Comparison of ENCODE assay signal across 9 cellular contexts in genomic region chr7:27102578-27103442, GRCh38. TPM values are rescaled to one million over a fixed set of nuclear protein-coding genes. Genes with fewer than 3 reads are reported as not detected.
A peak's percentile ranks its signal among the peaks of the same experiment; 100 is the strongest.
DNase-seq lines count a peak whose midpoint lies in the region; ATAC-seq and TF ChIP-seq lines count a peak whose summit lies in the region.
"Had no signal": no experiment of that assay in that cellular context is flagged by ENCODE, and none has a peak within 500 bp of the region (broad histone marks: within the 10 kb centered on the region; RNA-seq: fewer than 3 reads in every experiment).

Gene HOXA2 (minus strand): TSS chr7:27102683. CDS start chr7:27102500, 183 bp downstream.

- H3K27me3 Mint-ChIP-seq in activated T-cell treated with anti-CD3 and anti-CD28 coated beads, Interleukin-2, amount 50 U/mL, for 24 hours: peaks cover 83% of the 10 kb centered on the region

- H3K27ac ChIP-seq in mesodermal cell (ENCODE audit: low read depth, low read length, severe bottlenecking) (peak within 1 kb of the TSS; percentile 80), transverse colon (peak within 1 kb of the TSS; percentile 90 to 96 (median 92))

- H3K4me1 ChIP-seq in mesodermal cell (ENCODE audit: control insufficient read depth, insufficient read depth, low read length, poor library complexity, severe bottlenecking) (peaks cover 13% of the 10 kb centered on the region), transverse colon (peaks cover 10 to 86% (median 38%) of the 10 kb centered on the region in 4 donors)

- H3K27ac Mint-ChIP-seq in activated T-cell treated with anti-CD3 and anti-CD28 coated beads, Interleukin-2, amount 50 U/mL, for 24 hours: no peak within 1 kb of the TSS

- H3K4me3 ChIP-seq in mesodermal cell (ENCODE audit: extremely low read depth, insufficient read depth, low read length, poor library complexity, severe bottlenecking) (peak within 1 kb of the TSS; percentile 33), transverse colon (peak within 1 kb of the TSS; percentile 12 to 49 (median 38))

- in situ Hi-C loops in transverse colon (cut with MboI; ENCODE audit: low pct_ligation_motif_present in 1 of 4, low pct_unique_long_range_greater_than_20kb in 1 of 4, low sequenced_read_pairs in 3 of 4): no loop called here

- no peaks in the 10 kb centered on the region for H3K27me3 ChIP-seq in transverse colon

- WGBS in mesodermal cell (ENCODE audit: insufficient coverage in 2 of 2), 2 experiments: 5 to 6% methylated on average over 11 to 12 of the region's 29 CpGs
- WGBS in transverse colon (ENCODE audit: low coverage in 1 of 2), 2 donors: 22 to 35% methylated on average over 6 to 29 of the region's 29 CpGs

- H3K4me1 Mint-ChIP-seq in activated T-cell treated with anti-CD3 and anti-CD28 coated beads, Interleukin-2, amount 50 U/mL, for 24 hours (ENCODE audit: low read depth): peaks cover 26% of the 10 kb centered on the region

- H3K9me3 ChIP-seq in mesodermal cell (ENCODE audit: control insufficient read depth, low read length): no peaks in the 10 kb centered on the region
- no peaks in the 10 kb centered on the region for H3K9me3 ChIP-seq in transverse colon

- no peak for TF ChIP-seq EP300 in transverse colon (IDR thresholded peaks at IDR 0.05; ENCODE audit: low read depth)

- intact Hi-C loops in transverse colon (cut with DNase I; ENCODE audit: low total_unique reads): no loop called here

- no peak for DNase-seq in activated T-cell treated with anti-CD3 and anti-CD28 coated beads, Interleukin-2, amount 50 U/mL, for 24 hours
- DNase-seq in activated T-cell treated with anti-CD3 and anti-CD28 coated beads for 4 hours (no peak), dermis blood vessel endothelial cell (peak; percentile 56), transverse colon (peak; percentile 56), HPDE6-E6E7 (ENCODE audit: extremely low spot score) (no peak), NCI-H2107 (lab: John Stamatoyannopoulos, UW) (no peak)
- DNase-seq: NCI-H2227 treated with DMSO at 0.1 percent for 48 hours had no signal

- no peak for TF ChIP-seq CTCF in transverse colon (IDR thresholded peaks at IDR 0.05)

- no peaks in the 10 kb centered on the region for H3K36me3 Mint-ChIP-seq in activated T-cell treated with anti-CD3 and anti-CD28 coated beads, Interleukin-2, amount 50 U/mL, for 24 hours (ENCODE audit: low read depth)

- no peaks in the 10 kb centered on the region for H3K9me3 Mint-ChIP-seq in activated T-cell treated with anti-CD3 and anti-CD28 coated beads, Interleukin-2, amount 50 U/mL, for 24 hours

- H3K36me3 ChIP-seq in mesodermal cell (ENCODE audit: control insufficient read depth, insufficient read depth, low read length): no peaks in the 10 kb centered on the region
- no peaks in the 10 kb centered on the region for H3K36me3 ChIP-seq in transverse colon

- ATAC-seq in HG03354 (IDR thresholded peaks at IDR 0.05; ENCODE audit: poor library complexity, severe bottlenecking, unreplicated experiment): no peak

- peak; percentile 46 for TF ChIP-seq POLR2A in transverse colon (IDR thresholded peaks at IDR 0.05)

- H3K4me3 Mint-ChIP-seq in activated T-cell treated with anti-CD3 and anti-CD28 coated beads, Interleukin-2, amount 50 U/mL, for 24 hours: peak within 1 kb of the TSS; percentile 40

RNA-seq across cellular contexts. Expression of gene HOXA2, which starts in this region (rescaled TPM):
- total RNA-seq in dermis blood vessel endothelial cell: 0.33 and 0.34 TPM in 2 replicates
- 4.3 TPM for polyA plus RNA-seq in mesodermal cell (2013, experiment 1 of 2)
- 3.0 TPM for polyA plus RNA-seq in mesodermal cell (2013, experiment 2 of 2)
- total RNA-seq in transverse colon: 10 to 100 TPM in 1 of 4 donors, 1 to 10 TPM in 3; 2.7 to 16.1 (median 5.2) TPM

Comparison
In these comparisons a context has a peak if more than half of its experiments do, and no peak if none do; other contexts are left out.
1. Peak in DNase-seq in dermis blood vessel endothelial cell; RNA of the gene not detected or under 1 TPM.